In genomic region chr2:181393472-181393871, GRCh38 we compare ENCODE assay signal across 8 cellular contexts.
DNase-seq lines count a peak whose midpoint lies in the region; ATAC-seq, FAIRE-seq and TF ChIP-seq lines count a peak whose summit lies in the region.

No MANE protein-coding gene starts in this region.

- peak overlapping the region; percentile 81 for H3K27ac ChIP-seq in DND-41 (ENCODE audit: low read length)
- no peak overlapping the region for H3K27ac ChIP-seq in K562 (ENCODE audit: extremely low read depth, low read depth, low read length)
- no peak overlapping the region for H3K27ac ChIP-seq in kidney (ENCODE audit: low read depth in 2 of 2, low read length in 2 of 2)

- H3K79me2 ChIP-seq in DND-41 (ENCODE audit: insufficient read depth, low read length), result no peaks in the 10 kb centered on the region
- no peaks in the 10 kb centered on the region for H3K79me2 ChIP-seq in K562 (ENCODE audit: control insufficient read depth, insufficient read depth, low read length)

- H3K27me3 ChIP-seq in DND-41 (ENCODE audit: insufficient read depth, low read length, poor library complexity), result no peaks in the 10 kb centered on the region
- H3K27me3 ChIP-seq in K562 (ENCODE audit: control insufficient read depth in 2 of 2, insufficient read depth in 2 of 2, low read length in 2 of 2), result no peaks in the 10 kb centered on the region

- H3K4me3 ChIP-seq in DND-41 (ENCODE audit: low read depth in 1 of 2, low read length in 2 of 2), result peak overlapping the region in 1 of 2 experiments; percentile 46; a peak in 2 of 4 replicates
- H3K4me3 ChIP-seq in K562, result no peak overlapping the region; the same call in 1 of the 2 replicates
- no peak overlapping the region for H3K4me3 ChIP-seq in kidney (ENCODE audit: low read length in 2 of 2)

- no peaks in the 10 kb centered on the region for H3K9me3 ChIP-seq in DND-41 (ENCODE audit: insufficient read depth, low read length, severe bottlenecking)
- no peaks in the 10 kb centered on the region for H3K9me3 ChIP-seq in K562 (replicated peaks; ENCODE audit: control insufficient read depth, insufficient read depth, low read depth, low read length)
- no peaks in the 10 kb centered on the region for H3K9me3 ChIP-seq in kidney (ENCODE audit: control insufficient read depth in 1 of 2, low read length in 2 of 2)

- DNase-seq in DND-41 (peak; percentile 38), H54 (ENCODE audit: insufficient read length, low spot score) (peak; percentile 21), NCI-H510A treated with DMSO at 0.1 percent for 48 hours (lab: John Stamatoyannopoulos, UW) (peak; percentile 70), K562 (ENCODE audit: extremely low read depth in 1 of 4, low spot score in 3 of 4) (peak in 1 of 4 experiments; percentile 6), non-pigmented ciliary epithelial cell (ENCODE audit: low read depth) (peak; percentile 57), kidney (no peak), D721Med (ENCODE audit: insufficient read length, low spot score) (no peak)

- no TSS peak for BruUV-seq in K562 (replicated peaks; lab: Mats Ljungman, UMichigan)

- H3K4me1 ChIP-seq in DND-41 (ENCODE audit: insufficient read depth, low read length) (peaks cover 62% of the 10 kb centered on the region), K562 (replicated peaks in 1 of 2; ENCODE audit: control insufficient read depth in 2 of 2, insufficient read depth in 2 of 2, low read length in 2 of 2) (no peaks in the 10 kb centered on the region), kidney (ENCODE audit: control insufficient read depth in 1 of 2, insufficient read depth in 1 of 2, low read depth in 1 of 2, low read length in 2 of 2) (no peaks in the 10 kb centered on the region)

- FAIRE-seq in H54 (lab: Jason Lieb, UNC) (peak; percentile 97), K562 (lab: Jason Lieb, UNC) (no peak), kidney (lab: Jason Lieb, UNC) (no peak), D721Med (lab: Jason Lieb, UNC) (no peak)

- H2AFZ ChIP-seq in DND-41 (ENCODE audit: low read depth, low read length), result peak overlapping the region; percentile 63
- no peak overlapping the region for H2AFZ ChIP-seq in K562 (ENCODE audit: low read depth, low read length)

- intact Hi-C loops in K562 (cut with micrococcal nuclease), result no loop called here
- intact Hi-C loops in kidney (cut with DNase I), result no loop called here

- POLR2A ChIA-PET in K562 (lab: Yijun Ruan, JAX), result interaction anchor here (0.6 kb wide), 1 partner anchor 9 kb away, joined by 3 read pairs; no protein-coding TSS in a partner anchor

- H3K36me3 ChIP-seq in DND-41 (ENCODE audit: insufficient read depth, low read length) (no peaks in the 10 kb centered on the region), K562 (ENCODE audit: control insufficient read depth, insufficient read depth, low read length) (no peaks in the 10 kb centered on the region), kidney (ENCODE audit: control insufficient read depth in 1 of 2, insufficient read depth in 2 of 2, low read length in 2 of 2) (no peaks in the 10 kb centered on the region)

- peak overlapping the region; percentile 44 for H3K9ac ChIP-seq in DND-41 (ENCODE audit: low read depth, low read length)
- no peak overlapping the region for H3K9ac ChIP-seq in K562 (ENCODE audit: insufficient read depth in 1 of 2, low read depth in 2 of 2, low read length in 2 of 2)
- H3K9ac ChIP-seq in kidney (ENCODE audit: low read length in 2 of 2), result no peak overlapping the region

- H4K20me1 ChIP-seq in DND-41 (ENCODE audit: insufficient read depth, low read length), result no peaks in the 10 kb centered on the region
- no peaks in the 10 kb centered on the region for H4K20me1 ChIP-seq in K562 (replicated peaks; ENCODE audit: control insufficient read depth, insufficient read depth, low read length)

- CTCF ChIA-PET in K562 (lab: Yijun Ruan, JAX; ENCODE audit: low intra/inter-chr PET ratio), result no interaction called here

- in situ Hi-C loops in K562 (cut with MboI), result no loop called here

- TF ChIP-seq EP300 in K562 (IDR thresholded peaks at IDR 0.05; ENCODE audit: low read length), result no peak

- peak; percentile 78 for ATAC-seq in DND-41 (ENCODE audit: insufficient read depth, low read depth)
- no peak for ATAC-seq in K562
- no peak for ATAC-seq in HG03196 (IDR thresholded peaks at IDR 0.05; ENCODE audit: unreplicated experiment)

- no peak for TF ChIP-seq CTCF in DND-41 (IDR thresholded peaks at IDR 0.05; ENCODE audit: borderline replicate concordance, extremely low read depth, low read length, poor library complexity, severe bottlenecking)
- TF ChIP-seq CTCF in K562 (IDR thresholded peaks at IDR 0.05 in 2 of 3, conservative IDR thresholded peaks at IDR 0.05 in 1 of 3; ENCODE audit: insufficient read depth in 2 of 3, low read depth in 1 of 3, low read length in 3 of 3), result no peak
- no peak for TF ChIP-seq CTCF in kidney (IDR thresholded peaks at IDR 0.05; ENCODE audit: borderline replicate concordance, extremely low read depth, insufficient read depth)
- no peak for TF ChIP-seq CTCF in D721Med (IDR thresholded peaks at IDR 0.05; ENCODE audit: insufficient read depth, missing control alignments)

- TF ChIP-seq RAD21 in K562 (CRISPR knock-in tag; conservative IDR thresholded peaks at IDR 0.05 in 1 of 2, IDR thresholded peaks at IDR 0.05 in 1 of 2), result no peak

- H3K4me2 ChIP-seq in DND-41 (ENCODE audit: insufficient read depth, low read length) (peak overlapping the region; percentile 66), K562 (ENCODE audit: insufficient read depth, low read length) (peak overlapping the region; percentile 23; the same call in 1 of the 2 replicates)

- no peak for TF ChIP-seq POLR2A in H54 (IDR thresholded peaks at IDR 0.05; ENCODE audit: low read depth, low read length)
- no peak for TF ChIP-seq POLR2A in K562 (conservative IDR thresholded peaks at IDR 0.05)

- 0% methylated on average over 1 of the region's 1 CpG for WGBS in K562 (ENCODE audit: insufficient coverage, low coverage, missing lambda C conversion rate)

- no peaks in the 10 kb centered on the region for H3K9me1 ChIP-seq in K562 (ENCODE audit: control insufficient read depth, insufficient read depth, low read length)

TF ChIP-seq in K562, 482 proteins besides CTCF, POLR2A, EP300 and RAD21 (continues in another document):
- TF ChIP-seq ZNF551 (CRISPR knock-in tag; IDR thresholded peaks at IDR 0.05) (no peak), RNF219 (CRISPR knock-in tag; IDR thresholded peaks at IDR 0.05) (no peak), SREBF1 (IDR thresholded peaks at IDR 0.05; ENCODE audit: borderline replicate concordance, low read depth, low read length) (no peak), ELF2 (CRISPR knock-in tag; IDR thresholded peaks at IDR 0.05) (no peak), ZNF436 (CRISPR knock-in tag; IDR thresholded peaks at IDR 0.05) (0 out of 2 replicates have a peak, but pooled peaks have one; percentile 23), SAP30 (IDR thresholded peaks at IDR 0.05; ENCODE audit: borderline replicate concordance, insufficient read depth, low read depth, low read length, poor library complexity, severe bottlenecking) (no peak), ZKSCAN3 (CRISPR knock-in tag; IDR thresholded peaks at IDR 0.05) (no peak), PTBP1 (IDR thresholded peaks at IDR 0.05; ENCODE audit: low read depth, low read length) (no peak), HDGF (IDR thresholded peaks at IDR 0.05) (no peak), GABPA (tag; conservative IDR thresholded peaks at IDR 0.05; ENCODE audit: low read depth) (0 out of 2 replicates have a peak, but pooled peaks have one; percentile 14), CEBPZ (IDR thresholded peaks at IDR 0.05; ENCODE audit: borderline replicate concordance, low read depth, low read length) (no peak), KDM2B (CRISPR knock-in tag; IDR thresholded peaks at IDR 0.05) (no peak), ZNF12 (CRISPR knock-in tag; IDR thresholded peaks at IDR 0.05) (no peak), SMC3 (conservative IDR thresholded peaks at IDR 0.05; ENCODE audit: insufficient read depth, low read depth, low read length) (no peak), NR4A1 (CRISPR knock-in tag; IDR thresholded peaks at IDR 0.05) (no peak), NR4A1 (tag; IDR thresholded peaks at IDR 0.05) (no peak)

Comparison
In these comparisons a context has a peak if more than half of its experiments do, and no peak if none do; other contexts are left out.
1. DNase-seq: peak in DND-41 (single experiment), H54 (single experiment), NCI-H510A treated with DMSO at 0.1 percent for 48 hours (single experiment) and non-pigmented ciliary epithelial cell (single experiment); none in kidney (single experiment) and D721Med (single experiment).